Comparison of ENCODE assay signal across 22 cellular contexts in genomic region chr6:167474171-167474570, GRCh38.
"Had no signal": no experiment of that assay in that cellular context is flagged by ENCODE, and none has a peak within 500 bp of the region (broad histone marks: within the 10 kb centered on the region; RNA-seq: fewer than 3 reads in every experiment).

No MANE protein-coding gene starts in this region.

- ATAC-seq: foreskin keratinocyte, gastroesophageal sphincter, heart left ventricle, left lung, left ventricle myocardium superior, lower lobe of right lung, mucosa of descending colon had no signal

- H3K9me3 Mint-ChIP-seq: mesothelial cell of epicardium had no signal

- H3K27ac ChIP-seq: coronary artery, esophagus muscularis mucosa, foreskin keratinocyte, gastroesophageal sphincter, heart left ventricle, hepatocyte, left lung, lower lobe of right lung had no signal

- H3K4me2 ChIP-seq: hepatocyte had no signal

- H3K36me3 ChIP-seq: esophagus muscularis mucosa, gastroesophageal sphincter, heart left ventricle, left lung, lower lobe of right lung had no signal

- H2AFZ ChIP-seq: hepatocyte had no signal

- H3K4me1 ChIP-seq: foreskin keratinocyte, left lung, lower lobe of right lung had no signal

- FAIRE-seq: colon, endothelial cell of umbilical vein, frontal cortex, islet of Langerhans, keratinocyte had no signal

- DNase-seq: dermis blood vessel endothelial cell; dorsolateral prefrontal cortex; effector CD4-positive, alpha-beta T cell; effector memory CD4-positive, alpha-beta T cell; foreskin keratinocyte; heart left ventricle; left cardiac atrium; left lung; left ventricle myocardium superior; lower lobe of right lung; mesendoderm; mucosa of descending colon had no signal

- H3K27ac Mint-ChIP-seq: mesothelial cell of epicardium had no signal

- H3K4me3 Mint-ChIP-seq: mesothelial cell of epicardium had no signal

- H3K79me2 ChIP-seq: hepatocyte had no signal

- H3K4me3 ChIP-seq: coronary artery, dorsolateral prefrontal cortex, esophagus muscularis mucosa, gastroesophageal sphincter, heart left ventricle, hepatocyte, left lung, lower lobe of right lung, mucosa of descending colon had no signal

- H3K36me3 Mint-ChIP-seq: mesothelial cell of epicardium had no signal

- H3K9me3 ChIP-seq: esophagus muscularis mucosa, gastroesophageal sphincter, heart left ventricle, left lung, lower lobe of right lung, mucosa of descending colon had no signal

- H3K27me3 ChIP-seq: dorsolateral prefrontal cortex, esophagus muscularis mucosa, foreskin keratinocyte, gastroesophageal sphincter, heart left ventricle, hepatocyte, left lung had no signal
